Comparison of ENCODE assay signal across 29 cellular contexts in the genomic region with DNA sequence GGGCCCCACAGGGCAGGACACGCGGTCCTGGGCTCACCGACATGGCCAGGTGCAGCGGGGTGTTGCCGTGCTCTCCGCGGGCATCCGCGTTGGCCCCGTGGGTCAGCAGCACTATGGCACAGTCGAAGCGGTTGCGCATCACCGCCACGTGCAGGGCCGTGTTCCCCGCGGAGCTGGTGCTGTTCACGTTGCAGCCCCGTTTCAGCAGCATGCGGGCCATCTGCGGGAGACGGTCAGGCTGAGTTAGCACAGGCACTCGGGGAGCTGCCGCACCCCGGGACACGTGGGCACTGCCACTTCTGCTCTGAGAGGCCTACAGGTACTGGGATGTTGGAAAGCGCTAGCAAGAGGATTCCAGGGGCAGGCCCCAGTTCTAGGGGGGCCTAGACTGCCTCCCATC. TPM values are rescaled to one million over a fixed set of nuclear protein-coding genes. Genes with fewer than 3 reads are reported as not detected.
"Had no signal": no experiment of that assay in that cellular context is flagged by ENCODE, and none has a peak within 500 bp of the region (broad histone marks: within the 10 kb centered on the region; RNA-seq: fewer than 3 reads in every experiment).

No MANE protein-coding gene starts in this region.

- ATAC-seq: activated CD4-positive, alpha-beta T cell treated with anti-CD3 and anti-CD28 coated beads for 36 hours; activated T-cell treated with anti-CD3 and anti-CD28 coated beads, Interleukin-2, amount 50 U/mL, for 72 hours; foreskin keratinocyte; naive thymus-derived CD4-positive, alpha-beta T cell; stimulated activated effector memory CD8-positive, alpha-beta T cell treated with anti-CD3 and anti-CD28 coated beads, Interleukin-12 subunit alpha, Interleukin-12 subunit beta, amount 100 ng/mL, for 72 hours; stimulated activated naive CD8-positive, alpha-beta T cell treated with anti-CD3 and anti-CD28 coated beads, Interleukin-15, amount 100 ng/mL, for 72 hours had no signal

- H3K9ac ChIP-seq: parathyroid adenoma had no signal

- H3K27me3 ChIP-seq: breast epithelium, esophagus muscularis mucosa, foreskin keratinocyte, heart left ventricle, tibial artery had no signal

- H3K79me2 ChIP-seq: parathyroid adenoma had no signal

- H3K36me3 ChIP-seq: breast epithelium had no signal

- FAIRE-seq: colon had no signal

- H2AFZ ChIP-seq: parathyroid adenoma had no signal

- H3K4me1 ChIP-seq: breast epithelium, parathyroid adenoma had no signal

- DNase-seq: activated CD4-positive, alpha-beta T cell treated with anti-CD3 and anti-CD28 coated beads for 36 hours; activated CD4-positive, CD25-positive, alpha-beta regulatory T cell; activated effector memory CD4-positive, alpha-beta T cell treated with Interleukin-2 at 50 U/mL for 16 hours; activated naive CD4-positive, alpha-beta T cell treated with Interleukin-2 at 50 U/mL for 16 hours; activated T-cell treated with anti-CD3 and anti-CD28 coated beads for 4 hours; activated T-cell treated with anti-CD3 and anti-CD28 coated beads, Interleukin-2, amount 50 U/mL, for 72 hours; amygdala; dermis blood vessel endothelial cell; effector CD4-positive, alpha-beta T cell; foreskin keratinocyte; heart left ventricle; hypothalamus; immature natural killer cell; left ventricle myocardium inferior; mammary epithelial cell; naive thymus-derived CD4-positive, alpha-beta T cell; nucleus accumbens; right cardiac atrium; stimulated activated CD4-positive, alpha-beta T cell treated with anti-CD3 and anti-CD28 coated beads, Interleukin-4, amount 100 ng/mL, for 24 hours; stimulated activated naive CD8-positive, alpha-beta T cell treated with anti-CD3 and anti-CD28 coated beads, Interleukin-15, amount 100 ng/mL, for 72 hours; T-helper 1 cell had no signal

- H3K9me3 ChIP-seq: breast epithelium, esophagus muscularis mucosa, heart left ventricle, left ventricle myocardium inferior, tibial artery had no signal

- H3K27ac ChIP-seq: breast epithelium, esophagus muscularis mucosa, foreskin keratinocyte, heart left ventricle, left ventricle myocardium inferior, parathyroid adenoma, tibial artery had no signal

- H3K4me3 ChIP-seq: breast epithelium, esophagus muscularis mucosa, heart left ventricle, left ventricle myocardium inferior, tibial artery had no signal

RNA-seq across cellular contexts. Expression of a gene that starts 22.3 kb away (rescaled TPM):
- total RNA-seq: dermis blood vessel endothelial cell, skeletal muscle tissue had no signal
- polyA plus RNA-seq: naive thymus-derived CD4-positive, alpha-beta T cell had no signal

RNA-seq across cellular contexts. Expression of a gene that starts 48.8 kb away (rescaled TPM):
- total RNA-seq: activated CD4-positive, alpha-beta T cell treated with anti-CD3 and anti-CD28 coated beads for 36 hours; activated T-cell treated with anti-CD3 and anti-CD28 coated beads, Interleukin-2, amount 50 U/mL, for 72 hours; dermis blood vessel endothelial cell; foreskin keratinocyte; heart left ventricle; left ventricle myocardium inferior; mammary epithelial cell; naive thymus-derived CD4-positive, alpha-beta T cell had no signal
- polyA plus RNA-seq: mammary epithelial cell; naive thymus-derived CD4-positive, alpha-beta T cell; neural cell had no signal
